ENCODE assay signal across 23 cellular contexts in genomic region chr2:24345937-24346336, GRCh38. TPM values are rescaled to one million over a fixed set of nuclear protein-coding genes. Genes with fewer than 3 reads are reported as not detected.
DNase-seq lines count a peak whose midpoint lies in the region; ATAC-seq, FAIRE-seq and TF ChIP-seq lines count a peak whose summit lies in the region.
"Had no signal": no experiment of that assay in that cellular context is flagged by ENCODE, and none has a peak within 500 bp of the region (broad histone marks: within the 10 kb centered on the region; RNA-seq: fewer than 3 reads in every experiment).

No MANE protein-coding gene starts in this region.

- WGBS in HepG2 (ENCODE audit: low lambda C conversion rate), result 94% methylated on average over 4 of the region's 4 CpGs

- H3K4me2 ChIP-seq in HepG2 (ENCODE audit: low read depth, low read length), result no peak overlapping the region

- no peaks in the 10 kb centered on the region for H3K9me3 ChIP-seq in HepG2 (ENCODE audit: low read length)
- H3K9me3 ChIP-seq: BE2C, SJCRH30 had no signal

- H3K9ac ChIP-seq in HepG2 (ENCODE audit: insufficient read depth, low read depth, low read length), result no peak overlapping the region

- H3K27me3 Mint-ChIP-seq in activated CD4-positive, alpha-beta T cell treated with anti-CD3 and anti-CD28 coated beads, Interleukin-2, amount 10 ng/mL, durations not matched to agents 7 days and 5 days, result no peaks in the 10 kb centered on the region

- H2AFZ ChIP-seq in HepG2 (ENCODE audit: low read length), result no peak overlapping the region

- H3K4me1 ChIP-seq in HepG2 (ENCODE audit: insufficient read depth, low read length), result peaks cover 18% of the 10 kb centered on the region
- H3K4me1 ChIP-seq: BE2C, SJCRH30 had no signal

- no peak for FAIRE-seq in HepG2 (lab: Jason Lieb, UNC)

- no peaks in the 10 kb centered on the region for H3K9me3 Mint-ChIP-seq in activated CD4-positive, alpha-beta T cell treated with anti-CD3 and anti-CD28 coated beads, Interleukin-2, amount 10 ng/mL, durations not matched to agents 7 days and 5 days
- H3K9me3 Mint-ChIP-seq: IgD-negative memory B cell had no signal

- DNase-seq in left ventricle myocardium superior (no peak), Right ventricle myocardium inferior (ENCODE audit: missing footprints) (no peak), amniotic epithelial cell (ENCODE audit: low read depth) (peak; percentile 30), HepG2 (ENCODE audit: low spot score) (peak; percentile 38), MV-4-11 (lab: John Stamatoyannopoulos, UW) (no peak), coronary artery (ENCODE audit: low spot score) (no peak)
- no peak for DNase-seq in activated CD4-positive, alpha-beta T cell treated with anti-CD3 and anti-CD28 coated beads, Interleukin-2, amount 10 ng/mL, durations not matched to agents 7 days and 5 days
- DNase-seq: BE2C, Calu3, GOT3, HCEC 1CT, NCI-H1105, NCI-H1436 treated with DMSO at 0.1 percent for 48 hours, NCI-H187 treated with DMSO at 0.1 percent for 48 hours, NCI-H2171 treated with DMSO at 0.1 percent for 48 hours, NCI-H345, NCI-H510A treated with DMSO at 0.1 percent for 48 hours, NCI-H748 treated with DMSO at 0.1 percent for 48 hours, PC-3, SJCRH30 had no signal

- H3K27ac Mint-ChIP-seq in activated CD4-positive, alpha-beta T cell treated with anti-CD3 and anti-CD28 coated beads, Interleukin-2, amount 10 ng/mL, durations not matched to agents 7 days and 5 days, result no peak overlapping the region

- H3K4me3 ChIP-seq in HepG2 (replicated peaks in 1 of 3; ENCODE audit: insufficient read depth in 1 of 3, low read depth in 2 of 3, low read length in 3 of 3), result no peak overlapping the region
- H3K4me3 ChIP-seq in coronary artery, result no peak overlapping the region
- H3K4me3 ChIP-seq: SJCRH30 had no signal

- intact Hi-C loops in left ventricle myocardium superior (cut with micrococcal nuclease), result no loop called here
- intact Hi-C loops in Right ventricle myocardium inferior (cut with DNase I), result no loop called here
- intact Hi-C loops in HepG2 (cut with micrococcal nuclease; ENCODE audit: unreplicated experiment), result no loop called here

- ATAC-seq in left ventricle myocardium superior (peak; percentile 21), Right ventricle myocardium inferior (no peak), HepG2 (no peak)
- ATAC-seq: PC-3, SK-N-SH treated with all-trans-retinoic acid at 6 μM for 48 hours had no signal

- POLR2A ChIA-PET in HepG2 (lab: Yijun Ruan, JAX), result interaction anchor here (1.4 kb wide), 1 partner anchor 14 kb away, joined by 6 read pairs; the partner anchor contains the start of gene ITSN2
- POLR2A ChIA-PET in activated CD4-positive, alpha-beta T cell treated with anti-CD3 and anti-CD28 coated beads, Interleukin-2, amount 10 ng/mL, durations not matched to agents 7 days and 5 days (lab: Charles Lee), result no interaction called here

- in situ Hi-C loops in HepG2 (cut with HindIII; ENCODE audit: extremely low pct_ligation_motif_present, low pct_unique_long_range_greater_than_20kb), result no loop called here

- no peaks in the 10 kb centered on the region for H3K27me3 ChIP-seq in HepG2 (ENCODE audit: control insufficient read depth in 1 of 2, insufficient read depth in 2 of 2, low read length in 2 of 2)
- H3K27me3 ChIP-seq: BE2C, SJCRH30 had no signal

- H4K20me1 ChIP-seq in HepG2 (ENCODE audit: insufficient read depth, low read length), result no peaks in the 10 kb centered on the region; the same call in 1 of the 2 replicates

- BruUV-seq in HepG2 (replicated peaks; lab: Mats Ljungman, UMichigan), result no TSS peak

- no peak overlapping the region for H3K27ac ChIP-seq in HepG2 (ENCODE audit: extremely low read length, insufficient read depth, low read length)
- H3K27ac ChIP-seq in coronary artery, result no peak overlapping the region
- H3K27ac ChIP-seq: 22Rv1, SJCRH30 had no signal

- peaks cover 1% of the 10 kb centered on the region for H3K36me3 Mint-ChIP-seq in activated CD4-positive, alpha-beta T cell treated with anti-CD3 and anti-CD28 coated beads, Interleukin-2, amount 10 ng/mL, durations not matched to agents 7 days and 5 days (ENCODE audit: low read depth)
- H3K36me3 Mint-ChIP-seq: IgD-negative memory B cell had no signal

- peaks cover 57% of the 10 kb centered on the region for H3K79me2 ChIP-seq in HepG2 (ENCODE audit: insufficient read depth, low read length)

- TF ChIP-seq CTCF in HepG2 (CRISPR knock-in tag; IDR thresholded peaks at IDR 0.05) (no peak), coronary artery (IDR thresholded peaks at IDR 0.05) (no peak)

- TF ChIP-seq POLR2A in HepG2 (IDR thresholded peaks at IDR 0.05; ENCODE audit: insufficient read depth in 1 of 2, low read depth in 2 of 2, low read length in 2 of 2), result no peak

- H3K4me3 Mint-ChIP-seq in activated CD4-positive, alpha-beta T cell treated with anti-CD3 and anti-CD28 coated beads, Interleukin-2, amount 10 ng/mL, durations not matched to agents 7 days and 5 days, result no peak overlapping the region

- no peak for TF ChIP-seq RAD21 in HepG2 (CRISPR knock-in tag; IDR thresholded peaks at IDR 0.05)

- CTCF ChIA-PET in HepG2 (lab: Yijun Ruan, JAX; ENCODE audit: low intra/inter-chr PET ratio, low total read pairs), result no interaction called here
- CTCF ChIA-PET in activated CD4-positive, alpha-beta T cell treated with anti-CD3 and anti-CD28 coated beads, Interleukin-2, amount 10 ng/mL, durations not matched to agents 7 days and 5 days (lab: Charles Lee), result interaction anchor here (0.5 to 0.7 kb wide), 2 partner anchors 54 to 77 kb away, joined by 3 read pairs; no protein-coding TSS in a partner anchor

- peaks cover 19% of the 10 kb centered on the region for H3K4me1 Mint-ChIP-seq in activated CD4-positive, alpha-beta T cell treated with anti-CD3 and anti-CD28 coated beads, Interleukin-2, amount 10 ng/mL, durations not matched to agents 7 days and 5 days

- H3K36me3 ChIP-seq in HepG2 (replicated peaks in 1 of 2; ENCODE audit: control insufficient read depth in 1 of 2, insufficient read depth in 2 of 2, low read length in 2 of 2), result no peaks in the 10 kb centered on the region
- H3K36me3 ChIP-seq: BE2C, SJCRH30 had no signal

- TF ChIP-seq EP300 in HepG2 (IDR thresholded peaks at IDR 0.05; ENCODE audit: low read depth in 2 of 2, low read length in 2 of 2), result no peak
- TF ChIP-seq EP300 in HepG2 (CRISPR knock-in tag; IDR thresholded peaks at IDR 0.05; ENCODE audit: borderline replicate concordance), result no peak

TF ChIP-seq in HepG2, 621 proteins besides CTCF, POLR2A, EP300 and RAD21:
- 0 out of 2 replicates have a peak, but pooled peaks have one; percentile 24 for TF ChIP-seq RARA (CRISPR knock-in tag; IDR thresholded peaks at IDR 0.05)
- no peak for TF ChIP-seq ZNF782 (CRISPR knock-in tag; IDR thresholded peaks at IDR 0.05; ENCODE audit: borderline replicate concordance)
- TF ChIP-seq FOXA1 (IDR thresholded peaks at IDR 0.05), result no peak
- TF ChIP-seq FOXA1 (CRISPR knock-in tag; IDR thresholded peaks at IDR 0.05), result 0 out of 2 replicates have a peak, but pooled peaks have one; percentile 20
TF ChIP-seq in HepG2: peak in this region for 2.

RNA-seq across cellular contexts. Expression of gene ITSN2, which starts 14.4 kb away (rescaled TPM):
- total RNA-seq in left ventricle myocardium superior, result 52.7 TPM
- 41.3 TPM for total RNA-seq in Right ventricle myocardium inferior
- 26.6 and 33.4 TPM in 2 replicates for total RNA-seq in HepG2 (2016; rRNA removed; fragmentation: Illumina TruSeq; extraction: Trizol)
- 3.5 and 3.9 TPM in 2 replicates for total RNA-seq in HepG2 (2016; cell fraction: cytosol; rRNA removed; fragmentation: Illumina TruSeq; extraction: Trizol; ENCODE audit: low read depth)
- 25.9 and 29.3 TPM in 2 replicates for total RNA-seq in HepG2 (2016; cell fraction: insoluble cytoplasmic fraction; rRNA removed; fragmentation: Illumina TruSeq; extraction: Trizol)
- total RNA-seq in HepG2 (2016; cell fraction: membrane; rRNA removed; fragmentation: Illumina TruSeq; extraction: Trizol), result 11.7 and 12.0 TPM in 2 replicates
- 31.8 and 37.1 TPM in 2 replicates for total RNA-seq in HepG2 (2016; cell fraction: nucleus; rRNA removed; fragmentation: Illumina TruSeq; extraction: Trizol)
- 22.4 and 26.0 TPM in 2 replicates for polyA plus RNA-seq in HepG2 (2011; rRNA removed)
- polyA plus RNA-seq in HepG2 (2011; cell fraction: cytosol; rRNA removed), result 10.9 and 13.6 TPM in 2 replicates
- 38.3 and 45.6 TPM in 2 replicates for polyA plus RNA-seq in HepG2 (2011; cell fraction: nucleus; rRNA removed)
- polyA plus RNA-seq in HepG2 (2012), result 18.4 and 19.9 TPM in 2 replicates
- 0.83 and 1.1 TPM in 2 replicates for polyA plus RNA-seq in HepG2 (2016; cell fraction: cytosol; fragmentation: Illumina TruSeq; extraction: Trizol; ENCODE audit: low read depth)
- 21.8 and 23.6 TPM in 2 replicates for polyA plus RNA-seq in HepG2 (2016; cell fraction: insoluble cytoplasmic fraction; fragmentation: Illumina TruSeq; extraction: Trizol; ENCODE audit: low read depth)
- polyA plus RNA-seq in HepG2 (2016; cell fraction: membrane; fragmentation: Illumina TruSeq; extraction: Trizol; ENCODE audit: low read depth), result 3.7 and 3.8 TPM in 2 replicates
- 38.0 and 42.0 TPM in 2 replicates for polyA plus RNA-seq in HepG2 (2016; cell fraction: nucleus; fragmentation: Illumina TruSeq; extraction: Trizol; ENCODE audit: insufficient read depth, low read depth)
- polyA minus RNA-seq in HepG2 (2011; rRNA and poly(A)+ RNA removed; ENCODE audit: low replicate concordance), result 41.6 and 48.2 TPM in 2 replicates
- 16.7 and 18.5 TPM in 2 replicates for polyA minus RNA-seq in HepG2 (2011; cell fraction: cytosol; rRNA and poly(A)+ RNA removed)
- polyA minus RNA-seq in HepG2 (2011; cell fraction: nucleus; rRNA and poly(A)+ RNA removed), result 54.3 and 55.9 TPM in 2 replicates
- 10 to 100 TPM; 72.8 to 76.6 TPM for total RNA-seq in activated CD4-positive, alpha-beta T cell treated with anti-CD3 and anti-CD28 coated beads, Interleukin-2, amount 10 ng/mL, durations not matched to agents 7 days and 5 days

Comparison
In these comparisons a context has a peak if more than half of its experiments do, and no peak if none do; other contexts are left out.
1. DNase-seq: peak in amniotic epithelial cell (single experiment) and HepG2 (single experiment); none in left ventricle myocardium superior (single experiment), Right ventricle myocardium inferior (single experiment), activated CD4-positive, alpha-beta T cell treated with anti-CD3 and anti-CD28 coated beads, Interleukin-2, amount 10 ng/mL, durations not matched to agents 7 days and 5 days (single experiment), MV-4-11 (single experiment) and coronary artery (single experiment).